21 cellular contexts compared by ENCODE assay signal in the genomic region with DNA sequence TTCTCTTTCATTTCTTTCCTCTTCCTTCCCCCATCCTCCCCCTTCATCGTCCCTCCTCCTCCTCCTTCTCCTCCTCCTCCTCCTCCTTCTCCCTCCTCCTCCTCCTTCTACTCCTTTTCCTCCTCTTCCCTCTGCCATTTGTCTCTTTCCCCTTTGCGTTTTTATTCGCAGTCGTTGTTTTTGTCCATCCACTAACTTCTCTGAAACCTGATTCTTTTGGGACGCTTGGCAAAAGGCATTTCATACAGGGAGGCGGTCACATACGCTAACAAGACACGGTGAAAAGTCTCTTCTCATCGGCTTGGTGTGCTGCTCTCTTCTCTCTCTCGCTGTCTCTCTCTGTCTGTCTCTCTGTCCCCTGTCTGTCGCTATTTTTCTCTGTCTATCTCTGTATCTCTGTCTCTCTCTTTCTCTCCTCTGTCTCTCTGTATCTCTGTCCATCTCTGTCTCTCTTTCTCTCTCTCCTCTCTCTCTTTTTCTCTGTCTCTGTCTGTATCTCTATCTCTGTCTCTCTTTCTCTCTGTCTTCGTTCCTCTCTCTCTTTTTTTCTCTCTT. TPM values are rescaled to one million over a fixed set of nuclear protein-coding genes. Genes with fewer than 3 reads are reported as not detected.
DNase-seq lines count a peak whose midpoint lies in the region; TF ChIP-seq lines count a peak whose summit lies in the region.
"Had no signal": no experiment of that assay in that cellular context is flagged by ENCODE, and none has a peak within 500 bp of the region (broad histone marks: within the 10 kb centered on the region; RNA-seq: fewer than 3 reads in every experiment).

No MANE protein-coding gene starts in this region.

- peak; percentile 42 for DNase-seq in AG10803 (ENCODE audit: low read depth)
- DNase-seq in endodermal cell = peak; percentile 28
- DNase-seq in mucosa of gallbladder (ENCODE audit: low spot score) = peak; percentile 2
- DNase-seq in DMS79 treated with DMSO at 0.1 percent for 48 hours (lab: John Stamatoyannopoulos, UW) = no peak
- DNase-seq in caudate nucleus (lab: John Stamatoyannopoulos, UW) = no peak
- DNase-seq in hepatic stellate cell (ENCODE audit: low spot score) = no peak
- DNase-seq in H4 (ENCODE audit: low spot score) = no peak
- DNase-seq: DMS 273 treated with DMSO at 0.1 percent for 48 hours, NCI-H1092 treated with DMSO at 0.1 percent for 48 hours, NCI-H1694, NCI-H748 treated with DMSO at 0.1 percent for 48 hours, OCI-M1, SHP77 treated with DMSO at 0.1 percent for 48 hours, SK-N-SH had no signal

- TF ChIP-seq CTCF in AG10803 (conservative IDR thresholded peaks at IDR 0.05; ENCODE audit: low read length) = no peak
- no peak for TF ChIP-seq CTCF in HEK293 (tag by site-specific recombination; IDR thresholded peaks at IDR 0.05)
- TF ChIP-seq CTCF in endodermal cell (conservative IDR thresholded peaks at IDR 0.05) = no peak

- H3K27me3 ChIP-seq in endodermal cell (ENCODE audit: control insufficient read depth, insufficient read depth, low read length, poor library complexity, severe bottlenecking) = peaks cover 100% of the 10 kb centered on the region

- H3K27me3 Mint-ChIP-seq in endodermal cell (ENCODE audit: insufficient read depth) = peaks cover 96% of the 10 kb centered on the region

- CTCF ChIA-PET in HEK293 (lab: Yijun Ruan, JAX) = no interaction called here

- H3K36me3 ChIP-seq in HEK293 (ENCODE audit: control insufficient read depth in 2 of 2, insufficient read depth in 1 of 2, low read length in 2 of 2) (no peaks in the 10 kb centered on the region), endodermal cell (ENCODE audit: control insufficient read depth, insufficient read depth, low read length) (no peaks in the 10 kb centered on the region)

- no peak overlapping the region for H3K27ac Mint-ChIP-seq in endodermal cell

- no peak overlapping the region for H3K27ac ChIP-seq in HEK293 (ENCODE audit: extremely low read depth, low read depth, low read length)
- no peak overlapping the region for H3K27ac ChIP-seq in endodermal cell (ENCODE audit: low read depth, low read length)
- no peak overlapping the region for H3K27ac ChIP-seq in caudate nucleus (ENCODE audit: low read depth, low read length)
- H3K27ac ChIP-seq: A549, C4-2B had no signal

- no peak overlapping the region for H3K4me3 Mint-ChIP-seq in endodermal cell

- no peak overlapping the region for H3K9ac ChIP-seq in endodermal cell (ENCODE audit: extremely low read depth, low read length, poor library complexity, severe bottlenecking)
- H3K9ac ChIP-seq: SK-N-SH had no signal

- H3K36me3 Mint-ChIP-seq in endodermal cell (ENCODE audit: low read depth) = no peaks in the 10 kb centered on the region

- H3K4me1 Mint-ChIP-seq in endodermal cell = peaks cover 5% of the 10 kb centered on the region

- POLR2A ChIA-PET in HEK293 (lab: Yijun Ruan, JAX) = no interaction called here

- H3K9me3 ChIP-seq in HEK293 (ENCODE audit: control insufficient read depth, insufficient read depth, low read depth, low read length) = no peaks in the 10 kb centered on the region
- peaks cover 6% of the 10 kb centered on the region for H3K9me3 ChIP-seq in endodermal cell (ENCODE audit: control insufficient read depth, low read length)
- H3K9me3 ChIP-seq: A549, SK-N-SH had no signal

- H3K4me1 ChIP-seq in HEK293 (ENCODE audit: control insufficient read depth, insufficient read depth, low read length) (no peaks in the 10 kb centered on the region), endodermal cell (ENCODE audit: control insufficient read depth, insufficient read depth, low read length) (peaks cover 1% of the 10 kb centered on the region)
- H3K4me1 ChIP-seq: A549 had no signal

- H3K4me3 ChIP-seq in AG10803 (ENCODE audit: low read length) (no peak overlapping the region; the same call in 1 of the 2 replicates), HEK293 (ENCODE audit: low read depth, low read length) (no peak overlapping the region), endodermal cell (ENCODE audit: low read length) (no peak overlapping the region)
- H3K4me3 ChIP-seq: A549, K562 had no signal

- 14 to 16% methylated on average over 12 of the region's 12 CpGs for WGBS in endodermal cell (ENCODE audit: insufficient coverage in 1 of 2, insufficient read length in 1 of 2), 2 experiments

- no peaks in the 10 kb centered on the region for H3K9me3 Mint-ChIP-seq in endodermal cell

TF ChIP-seq in HEK293, 187 proteins besides CTCF, POLR2A, EP300 and RAD21:
- peak; percentile 90 for TF ChIP-seq ZNF596 (tag by site-specific recombination; IDR thresholded peaks at IDR 0.05)
- TF ChIP-seq ZNF529 (tag by site-specific recombination; IDR thresholded peaks at IDR 0.05; ENCODE audit: insufficient replicate concordance) = no peak
- no peak for TF ChIP-seq ZNF776 (tag by site-specific recombination; IDR thresholded peaks at IDR 0.05; ENCODE audit: borderline replicate concordance)

RNA-seq across cellular contexts. Expression of gene SHOX, which starts 5.4 kb away (rescaled TPM):
- not detected for total RNA-seq in endodermal cell
- polyA plus RNA-seq in endodermal cell (2013, experiment 1 of 2) = 0.14 TPM
- polyA plus RNA-seq in endodermal cell (2013, experiment 2 of 2) = 0.37 TPM
- total RNA-seq in mucosa of gallbladder = not detected
- total RNA-seq in H4 (2014; rRNA removed; shearing (Covaris generic)) = 0.08 TPM in 1 of 2 replicates, not detected in the other
- total RNA-seq: Daoy, K562, NCI-H460, RPMI7951 had no signal
- polyA plus RNA-seq: A549, K562, SK-N-SH had no signal

Comparison
In these comparisons a context has a peak if more than half of its experiments do, and no peak if none do; other contexts are left out.
1. DNase-seq: peak in AG10803 (single experiment), endodermal cell (single experiment) and mucosa of gallbladder (single experiment); none in DMS79 treated with DMSO at 0.1 percent for 48 hours (single experiment), caudate nucleus (0 of 61), hepatic stellate cell (single experiment) and H4 (single experiment).